Comparison of ENCODE assay signal across 8 cellular contexts in genomic region chr4:70687821-70688794, GRCh38. TPM values are rescaled to one million over a fixed set of nuclear protein-coding genes. Genes with fewer than 3 reads are reported as not detected.
A peak's percentile ranks its signal among the peaks of the same experiment; 100 is the strongest.
DNase-seq lines count a peak whose midpoint lies in the region; ATAC-seq and TF ChIP-seq lines count a peak whose summit lies in the region.

TSS of gene UTP3 (plus strand) at chr4:70688532. CDS start at chr4:70688678, 146 bp downstream.

- peaks cover 14% of the 10 kb centered on the region for H3K4me1 ChIP-seq in colonic mucosa

- peak within 1 kb of the TSS; percentile 91 to 97 for H3K9ac ChIP-seq in colonic mucosa (ENCODE audit: low read depth in 2 of 2, low read length in 2 of 2)

- peak within 1 kb of the TSS; percentile 86 for H3K4me3 ChIP-seq in BJ (ENCODE audit: low read depth, low read length)
- peak within 1 kb of the TSS; percentile 82 for H3K4me3 ChIP-seq in colonic mucosa

- no peaks in the 10 kb centered on the region for H3K27me3 ChIP-seq in BJ (ENCODE audit: control insufficient read depth, insufficient read depth, low read length)
- no peaks in the 10 kb centered on the region for H3K27me3 ChIP-seq in colonic mucosa
- no peaks in the 10 kb centered on the region for H3K27me3 ChIP-seq in layer of hippocampus (ENCODE audit: control insufficient read depth, insufficient read depth, low read length)

- peak; percentile 90 for ATAC-seq in HG03457 (IDR thresholded peaks at IDR 0.05; ENCODE audit: unreplicated experiment)

- DNase-seq in BJ (ENCODE audit: low read depth) (peak; percentile 98), GM19238 (ENCODE audit: insufficient read length, low spot score) (peak; percentile 70), NCI-H524 treated with DMSO at 0.1 percent for 48 hours (lab: John Stamatoyannopoulos, UW) (peak; percentile 93), colonic mucosa (peak; percentile 96)
- peak; percentile 96 for DNase-seq in activated CD4-positive, alpha-beta T cell treated with anti-CD3 and anti-CD28 coated beads for 48 hours
- peak; percentile 95 for DNase-seq in stimulated activated CD4-positive, alpha-beta T cell treated with anti-CD3 and anti-CD28 coated beads, Interleukin-1b, Interleukin-23, amount 100 ng/mL, for 48 hours

- POLR2A ChIA-PET in BJ (lab: Charles Lee) = interaction anchor here (0.6 kb wide), 1 partner anchor 39 kb away, joined by 15 read pairs; no protein-coding TSS in a partner anchor

- H3K36me3 ChIP-seq in BJ (ENCODE audit: control insufficient read depth, insufficient read depth, low read length) (no peaks in the 10 kb centered on the region), colonic mucosa (no peaks in the 10 kb centered on the region)

- intact Hi-C loops in colonic mucosa (cut with DNase I) = no loop called here

- peak; percentile 98 for TF ChIP-seq CTCF in BJ (IDR thresholded peaks at IDR 0.05; ENCODE audit: insufficient read depth, low read depth, low read length)
- TF ChIP-seq CTCF in colonic mucosa (IDR thresholded peaks at IDR 0.05) = peak; percentile 97

- H3K27ac ChIP-seq in colonic mucosa (peak within 1 kb of the TSS; percentile 94), layer of hippocampus (ENCODE audit: low read depth, low read length) (peak within 1 kb of the TSS; percentile 92)

- CTCF ChIA-PET in BJ (lab: Yijun Ruan, JAX) = interaction anchor here (0.6 to 2.9 kb wide), 19 partner anchors 9 to 321 kb away, joined by 3 to 13 read pairs (median 4); partner anchors contain the start of gene JCHAIN

- H3K9me3 ChIP-seq in colonic mucosa = no peaks in the 10 kb centered on the region

RNA-seq across cellular contexts. Expression of gene UTP3, which starts in this region (rescaled TPM):
- 10.4 and 16.8 TPM in 2 replicates for polyA plus RNA-seq in BJ (2011; rRNA removed)
- 3.9 and 5.5 TPM in 2 replicates for polyA minus RNA-seq in BJ (2011; rRNA and poly(A)+ RNA removed)
- 10 to 100 TPM; 20.0 to 22.8 TPM for total RNA-seq in colonic mucosa

Comparison
In these comparisons a context has a peak if more than half of its experiments do, and no peak if none do; other contexts are left out.
1. Peak in every context shown above with its lines: DNase-seq, ATAC-seq, H3K4me3 ChIP-seq and H3K27ac ChIP-seq.